17 cellular contexts compared by ENCODE assay signal in the genomic region with DNA sequence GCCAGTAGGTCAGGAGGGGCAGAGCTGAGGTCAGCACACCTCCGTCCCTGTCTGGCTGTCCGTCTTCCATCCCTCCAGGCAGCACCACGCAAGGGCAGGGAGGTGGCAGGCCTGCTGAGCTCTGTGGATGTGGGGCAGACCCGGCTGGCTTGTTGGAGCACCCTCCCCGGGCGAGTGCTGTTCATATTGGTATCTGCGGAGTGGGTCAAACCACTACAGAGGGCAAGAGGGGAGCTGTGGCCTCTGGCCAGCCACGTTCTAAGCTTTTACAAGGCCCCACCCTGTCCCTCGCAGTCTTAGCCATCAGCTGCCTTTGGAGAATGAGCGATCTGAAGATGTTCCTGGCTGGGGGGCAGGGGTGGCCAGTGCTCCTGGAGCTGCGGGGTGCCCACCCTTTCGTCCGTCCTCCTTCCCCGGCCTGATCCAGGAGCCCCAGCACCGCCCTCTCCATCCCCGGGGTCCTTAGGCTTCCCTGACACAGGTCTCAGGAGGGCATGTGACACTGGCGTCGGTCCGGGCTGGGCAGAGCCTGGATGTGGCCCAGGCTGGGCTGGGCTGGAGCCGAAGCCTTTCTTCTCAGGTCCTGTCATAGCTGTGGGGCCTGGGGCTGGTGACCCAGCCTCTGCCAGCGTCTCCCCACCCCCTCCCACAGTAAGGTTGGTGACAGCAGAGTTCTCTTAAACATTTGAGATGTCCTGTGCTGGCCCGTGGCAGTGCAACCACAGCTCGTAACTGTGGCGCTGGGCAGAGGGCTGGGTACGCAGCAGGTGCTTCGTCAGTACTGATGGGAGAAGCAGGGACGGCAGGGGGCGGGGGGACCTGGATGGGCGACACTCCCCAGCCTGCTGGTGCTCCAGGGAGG. TPM values are rescaled to one million over a fixed set of nuclear protein-coding genes. Genes with fewer than 3 reads are reported as not detected.
DNase-seq lines count a peak whose midpoint lies in the region; ATAC-seq, FAIRE-seq and TF ChIP-seq lines count a peak whose summit lies in the region.
"Had no signal": no experiment of that assay in that cellular context is flagged by ENCODE, and none has a peak within 500 bp of the region (broad histone marks: within the 10 kb centered on the region; RNA-seq: fewer than 3 reads in every experiment).

No MANE protein-coding gene starts in this region.

- no peak overlapping the region for H2AFZ ChIP-seq in HepG2 (ENCODE audit: low read length)

- WGBS in HepG2 (ENCODE audit: low lambda C conversion rate), result 93% methylated on average over 13 of the region's 29 CpGs

- no peak for TF ChIP-seq RAD21 in HepG2 (CRISPR knock-in tag; IDR thresholded peaks at IDR 0.05)

- H3K27me3 Mint-ChIP-seq in activated naive CD8-positive, alpha-beta T cell treated with anti-CD3 and anti-CD28 coated beads, Interleukin-2, amount 50 U/mL, for 24 hours, result no peaks in the 10 kb centered on the region
- no peaks in the 10 kb centered on the region for H3K27me3 Mint-ChIP-seq in activated naive CD8-positive, alpha-beta T cell treated with anti-CD3 and anti-CD28 coated beads for 36 hours
- H3K27me3 Mint-ChIP-seq in activated T-helper 2 cell treated with anti-CD3 and anti-CD28 coated beads, Interferon-gamma antibody, Interleukin-2, Interleukin-4, amounts not matched to agents 10 μg/mL and 5 μg/mL and 100 μg/mL, durations not matched to agents 14 hours and 24 hours and 36 hours (ENCODE audit: low read depth), result no peaks in the 10 kb centered on the region
- H3K27me3 Mint-ChIP-seq: activated naive CD8-positive, alpha-beta T cell treated with anti-CD3 and anti-CD28 coated beads, Interleukin-2, amount 10 ng/mL, durations not matched to agents 7 days and 5 days had no signal

- H3K4me3 ChIP-seq in HepG2 (replicated peaks in 1 of 3; ENCODE audit: insufficient read depth in 1 of 3, low read depth in 2 of 3, low read length in 3 of 3) (no peak overlapping the region), upper lobe of right lung (no peak overlapping the region), BE2C (ENCODE audit: low read depth, low read length) (no peak overlapping the region)
- H3K4me3 ChIP-seq: colonic mucosa, gastrocnemius medialis had no signal

- TF ChIP-seq EP300 in HepG2 (IDR thresholded peaks at IDR 0.05; ENCODE audit: low read depth in 2 of 2, low read length in 2 of 2), result no peak
- TF ChIP-seq EP300 in HepG2 (CRISPR knock-in tag; IDR thresholded peaks at IDR 0.05; ENCODE audit: borderline replicate concordance), result no peak

- intact Hi-C loops in activated T-helper 2 cell treated with anti-CD3 and anti-CD28 coated beads, Interferon-gamma antibody, Interleukin-2, Interleukin-4, amounts not matched to agents 10 μg/mL and 5 μg/mL and 100 μg/mL, durations not matched to agents 14 hours and 24 hours and 36 hours (cut with micrococcal nuclease), result no loop called here
- intact Hi-C loops in HepG2 (cut with micrococcal nuclease; ENCODE audit: unreplicated experiment), result no loop called here
- intact Hi-C loops in upper lobe of right lung (cut with DNase I), result no loop called here

- H3K4me1 Mint-ChIP-seq in activated naive CD8-positive, alpha-beta T cell treated with anti-CD3 and anti-CD28 coated beads, Interleukin-2, amount 50 U/mL, for 24 hours, result peaks cover 56% of the 10 kb centered on the region
- peaks cover 37% of the 10 kb centered on the region for H3K4me1 Mint-ChIP-seq in activated naive CD8-positive, alpha-beta T cell treated with anti-CD3 and anti-CD28 coated beads for 36 hours
- peaks cover 38% of the 10 kb centered on the region for H3K4me1 Mint-ChIP-seq in activated T-helper 2 cell treated with anti-CD3 and anti-CD28 coated beads, Interferon-gamma antibody, Interleukin-2, Interleukin-4, amounts not matched to agents 10 μg/mL and 5 μg/mL and 100 μg/mL, durations not matched to agents 14 hours and 24 hours and 36 hours (ENCODE audit: low read depth)

- no peak overlapping the region for H3K4me3 Mint-ChIP-seq in activated naive CD8-positive, alpha-beta T cell treated with anti-CD3 and anti-CD28 coated beads, Interleukin-2, amount 50 U/mL, for 24 hours
- no peak overlapping the region for H3K4me3 Mint-ChIP-seq in activated naive CD8-positive, alpha-beta T cell treated with anti-CD3 and anti-CD28 coated beads for 36 hours
- no peak overlapping the region for H3K4me3 Mint-ChIP-seq in activated T-helper 2 cell treated with anti-CD3 and anti-CD28 coated beads, Interferon-gamma antibody, Interleukin-2, Interleukin-4, amounts not matched to agents 10 μg/mL and 5 μg/mL and 100 μg/mL, durations not matched to agents 14 hours and 24 hours and 36 hours (ENCODE audit: low read depth)
- H3K4me3 Mint-ChIP-seq: HFFc6 had no signal

- in situ Hi-C loops in HepG2 (cut with HindIII; ENCODE audit: extremely low pct_ligation_motif_present, low pct_unique_long_range_greater_than_20kb), result no loop called here

- H4K20me1 ChIP-seq in HepG2 (ENCODE audit: insufficient read depth, low read length), result 0 out of 2 replicates have a peak, but pooled peaks cover 2% of the 10 kb centered on the region

- no peak overlapping the region for H3K4me2 ChIP-seq in HepG2 (ENCODE audit: low read depth, low read length)

- TF ChIP-seq CTCF in HepG2 (CRISPR knock-in tag; IDR thresholded peaks at IDR 0.05), result no peak
- no peak for TF ChIP-seq CTCF in upper lobe of right lung (IDR thresholded peaks at IDR 0.05)
- no peak for TF ChIP-seq CTCF in BE2C (IDR thresholded peaks at IDR 0.05; ENCODE audit: low read depth, low read length)

- no peaks in the 10 kb centered on the region for H3K4me1 ChIP-seq in HepG2 (ENCODE audit: insufficient read depth, low read length)
- H3K4me1 ChIP-seq in upper lobe of right lung, result peaks cover 38% of the 10 kb centered on the region
- H3K4me1 ChIP-seq in BE2C, result peaks cover 33% of the 10 kb centered on the region

- no peaks in the 10 kb centered on the region for H3K36me3 Mint-ChIP-seq in activated naive CD8-positive, alpha-beta T cell treated with anti-CD3 and anti-CD28 coated beads, Interleukin-2, amount 50 U/mL, for 24 hours (ENCODE audit: low read depth)
- no peaks in the 10 kb centered on the region for H3K36me3 Mint-ChIP-seq in activated naive CD8-positive, alpha-beta T cell treated with anti-CD3 and anti-CD28 coated beads for 36 hours
- peaks cover 5% of the 10 kb centered on the region for H3K36me3 Mint-ChIP-seq in activated T-helper 2 cell treated with anti-CD3 and anti-CD28 coated beads, Interferon-gamma antibody, Interleukin-2, Interleukin-4, amounts not matched to agents 10 μg/mL and 5 μg/mL and 100 μg/mL, durations not matched to agents 14 hours and 24 hours and 36 hours (ENCODE audit: low read depth)
- H3K36me3 Mint-ChIP-seq: activated naive CD8-positive, alpha-beta T cell treated with anti-CD3 and anti-CD28 coated beads, Interleukin-2, amount 10 ng/mL, durations not matched to agents 7 days and 5 days had no signal

- no peaks in the 10 kb centered on the region for H3K9me3 ChIP-seq in HepG2 (ENCODE audit: low read length)
- H3K9me3 ChIP-seq in upper lobe of right lung, result no peaks in the 10 kb centered on the region
- no peaks in the 10 kb centered on the region for H3K9me3 ChIP-seq in BE2C
- H3K9me3 ChIP-seq: colonic mucosa, gastrocnemius medialis had no signal

- BruUV-seq in HepG2 (replicated peaks; lab: Mats Ljungman, UMichigan), result no TSS peak

- ATAC-seq in activated naive CD8-positive, alpha-beta T cell treated with anti-CD3 and anti-CD28 coated beads, Interleukin-2, amount 50 U/mL, for 24 hours, result no peak
- ATAC-seq in HepG2 (no peak), upper lobe of right lung (peak; percentile 33)

- CTCF ChIA-PET in HepG2 (lab: Yijun Ruan, JAX; ENCODE audit: low intra/inter-chr PET ratio, low total read pairs), result no interaction called here

- DNase-seq in activated naive CD8-positive, alpha-beta T cell treated with anti-CD3 and anti-CD28 coated beads, Interleukin-2, amount 50 U/mL, for 24 hours, result no peak
- DNase-seq in activated naive CD8-positive, alpha-beta T cell treated with anti-CD3 and anti-CD28 coated beads for 36 hours, result no peak
- no peak for DNase-seq in activated T-helper 2 cell treated with anti-CD3 and anti-CD28 coated beads, Interferon-gamma antibody, Interleukin-2, Interleukin-4, amounts not matched to agents 10 μg/mL and 5 μg/mL and 100 μg/mL, durations not matched to agents 14 hours and 24 hours and 36 hours (ENCODE audit: low spot score)
- DNase-seq in HepG2 (ENCODE audit: low spot score) (no peak), upper lobe of right lung (peak; percentile 72), ureter (ENCODE audit: low spot score) (no peak), BE2C (no peak), NCI-H1417 treated with DMSO at 0.1 percent for 48 hours (lab: John Stamatoyannopoulos, UW) (no peak)
- DNase-seq: DMS153, gastrocnemius medialis, HFFc6, IMR-90, kidney glomerular epithelial cell, NCI-H2029, occipital lobe had no signal

- FAIRE-seq in HepG2 (lab: Jason Lieb, UNC), result no peak

- H3K79me2 ChIP-seq in HepG2 (ENCODE audit: insufficient read depth, low read length), result no peaks in the 10 kb centered on the region

- no peak overlapping the region for H3K9ac ChIP-seq in HepG2 (ENCODE audit: insufficient read depth, low read depth, low read length)

- H3K27ac Mint-ChIP-seq in activated naive CD8-positive, alpha-beta T cell treated with anti-CD3 and anti-CD28 coated beads, Interleukin-2, amount 50 U/mL, for 24 hours, result peak overlapping the region; percentile 37
- no peak overlapping the region for H3K27ac Mint-ChIP-seq in activated naive CD8-positive, alpha-beta T cell treated with anti-CD3 and anti-CD28 coated beads for 36 hours
- peak overlapping the region; percentile 22 for H3K27ac Mint-ChIP-seq in activated T-helper 2 cell treated with anti-CD3 and anti-CD28 coated beads, Interferon-gamma antibody, Interleukin-2, Interleukin-4, amounts not matched to agents 10 μg/mL and 5 μg/mL and 100 μg/mL, durations not matched to agents 14 hours and 24 hours and 36 hours
- H3K27ac Mint-ChIP-seq: HFFc6 had no signal

- H3K27me3 ChIP-seq in HepG2 (ENCODE audit: control insufficient read depth in 1 of 2, insufficient read depth in 2 of 2, low read length in 2 of 2) (no peaks in the 10 kb centered on the region), upper lobe of right lung (no peaks in the 10 kb centered on the region), BE2C (no peaks in the 10 kb centered on the region)
- H3K27me3 ChIP-seq: colonic mucosa, gastrocnemius medialis had no signal

- H3K27ac ChIP-seq in HepG2 (ENCODE audit: extremely low read length, insufficient read depth, low read length) (no peak overlapping the region), upper lobe of right lung (no peak overlapping the region)

- no peaks in the 10 kb centered on the region for H3K9me3 Mint-ChIP-seq in activated naive CD8-positive, alpha-beta T cell treated with anti-CD3 and anti-CD28 coated beads, Interleukin-2, amount 50 U/mL, for 24 hours
- no peaks in the 10 kb centered on the region for H3K9me3 Mint-ChIP-seq in activated naive CD8-positive, alpha-beta T cell treated with anti-CD3 and anti-CD28 coated beads for 36 hours
- no peaks in the 10 kb centered on the region for H3K9me3 Mint-ChIP-seq in activated T-helper 2 cell treated with anti-CD3 and anti-CD28 coated beads, Interferon-gamma antibody, Interleukin-2, Interleukin-4, amounts not matched to agents 10 μg/mL and 5 μg/mL and 100 μg/mL, durations not matched to agents 14 hours and 24 hours and 36 hours
- H3K9me3 Mint-ChIP-seq: activated naive CD8-positive, alpha-beta T cell treated with anti-CD3 and anti-CD28 coated beads, Interleukin-2, amount 10 ng/mL, durations not matched to agents 7 days and 5 days; HFFc6 had no signal

- POLR2A ChIA-PET in HepG2 (lab: Yijun Ruan, JAX), result no interaction called here

- H3K36me3 ChIP-seq in HepG2 (replicated peaks in 1 of 2; ENCODE audit: control insufficient read depth in 1 of 2, insufficient read depth in 2 of 2, low read length in 2 of 2) (no peaks in the 10 kb centered on the region), upper lobe of right lung (no peaks in the 10 kb centered on the region), BE2C (peaks cover 4% of the 10 kb centered on the region)
- H3K36me3 ChIP-seq: colonic mucosa, gastrocnemius medialis had no signal

- no peak for TF ChIP-seq POLR2A in HepG2 (IDR thresholded peaks at IDR 0.05; ENCODE audit: insufficient read depth in 1 of 2, low read depth in 2 of 2, low read length in 2 of 2)

RNA-seq across cellular contexts. Expression of gene GRAMD4, which starts 31.7 kb away (rescaled TPM):
- total RNA-seq in activated naive CD8-positive, alpha-beta T cell treated with anti-CD3 and anti-CD28 coated beads for 36 hours, result 10 to 100 TPM; 20.7 to 20.9 TPM
- 90.8 and 91.6 TPM in 2 replicates for total RNA-seq in activated T-helper 2 cell treated with anti-CD3 and anti-CD28 coated beads, Interferon-gamma antibody, Interleukin-2, Interleukin-4, amounts not matched to agents 10 μg/mL and 5 μg/mL and 100 μg/mL, durations not matched to agents 14 hours and 24 hours and 36 hours
- 12.9 and 15.7 TPM in 2 replicates for total RNA-seq in HepG2 (2016; rRNA removed; fragmentation: Illumina TruSeq; extraction: Trizol)
- 14.1 and 16.3 TPM in 2 replicates for total RNA-seq in HepG2 (2016; cell fraction: cytosol; rRNA removed; fragmentation: Illumina TruSeq; extraction: Trizol; ENCODE audit: low read depth)
- 6.4 and 16.5 TPM in 2 replicates for total RNA-seq in HepG2 (2016; cell fraction: insoluble cytoplasmic fraction; rRNA removed; fragmentation: Illumina TruSeq; extraction: Trizol)
- 12.4 and 12.8 TPM in 2 replicates for total RNA-seq in HepG2 (2016; cell fraction: membrane; rRNA removed; fragmentation: Illumina TruSeq; extraction: Trizol)
- total RNA-seq in HepG2 (2016; cell fraction: nucleus; rRNA removed; fragmentation: Illumina TruSeq; extraction: Trizol), result 23.1 and 33.6 TPM in 2 replicates
- polyA plus RNA-seq in HepG2 (2011; rRNA removed), result 15.2 and 16.8 TPM in 2 replicates
- polyA plus RNA-seq in HepG2 (2011; cell fraction: cytosol; rRNA removed), result 9.6 and 13.3 TPM in 2 replicates
- polyA plus RNA-seq in HepG2 (2011; cell fraction: nucleus; rRNA removed), result 31.6 and 32.7 TPM in 2 replicates
- polyA plus RNA-seq in HepG2 (2012), result 11.1 and 12.7 TPM in 2 replicates
- polyA plus RNA-seq in HepG2 (2016; cell fraction: cytosol; fragmentation: Illumina TruSeq; extraction: Trizol; ENCODE audit: low read depth), result 2.2 and 2.8 TPM in 2 replicates
- polyA plus RNA-seq in HepG2 (2016; cell fraction: insoluble cytoplasmic fraction; fragmentation: Illumina TruSeq; extraction: Trizol; ENCODE audit: low read depth), result 5.3 and 6.3 TPM in 2 replicates
- polyA plus RNA-seq in HepG2 (2016; cell fraction: membrane; fragmentation: Illumina TruSeq; extraction: Trizol; ENCODE audit: low read depth), result 4.4 and 6.1 TPM in 2 replicates
- polyA plus RNA-seq in HepG2 (2016; cell fraction: nucleus; fragmentation: Illumina TruSeq; extraction: Trizol; ENCODE audit: insufficient read depth, low read depth), result 20.4 and 22.4 TPM in 2 replicates
- 27.9 and 38.7 TPM in 2 replicates for polyA minus RNA-seq in HepG2 (2011; rRNA and poly(A)+ RNA removed; ENCODE audit: low replicate concordance)
- polyA minus RNA-seq in HepG2 (2011; cell fraction: cytosol; rRNA and poly(A)+ RNA removed), result 10.0 and 13.9 TPM in 2 replicates
- polyA minus RNA-seq in HepG2 (2011; cell fraction: nucleus; rRNA and poly(A)+ RNA removed), result 18.5 and 30.2 TPM in 2 replicates
- 71.4 TPM for total RNA-seq in upper lobe of right lung
- 34.9 TPM for total RNA-seq in ureter
- polyA plus RNA-seq in BE2C (2012; ENCODE audit: insufficient read depth, insufficient read length, low read depth), result 53.7 TPM

RNA-seq across cellular contexts. Expression of gene CELSR1, which starts 51.1 kb away (rescaled TPM):
- under 1 TPM; 0.04 to 0.14 TPM for total RNA-seq in activated naive CD8-positive, alpha-beta T cell treated with anti-CD3 and anti-CD28 coated beads for 36 hours
- total RNA-seq in activated T-helper 2 cell treated with anti-CD3 and anti-CD28 coated beads, Interferon-gamma antibody, Interleukin-2, Interleukin-4, amounts not matched to agents 10 μg/mL and 5 μg/mL and 100 μg/mL, durations not matched to agents 14 hours and 24 hours and 36 hours, result 0.30 and 0.41 TPM in 2 replicates
- 1.5 and 1.8 TPM in 2 replicates for total RNA-seq in HepG2 (2016; rRNA removed; fragmentation: Illumina TruSeq; extraction: Trizol)
- 0.53 and 0.71 TPM in 2 replicates for total RNA-seq in HepG2 (2016; cell fraction: cytosol; rRNA removed; fragmentation: Illumina TruSeq; extraction: Trizol; ENCODE audit: low read depth)
- 1.1 and 1.6 TPM in 2 replicates for total RNA-seq in HepG2 (2016; cell fraction: insoluble cytoplasmic fraction; rRNA removed; fragmentation: Illumina TruSeq; extraction: Trizol)
- 0.62 and 0.71 TPM in 2 replicates for total RNA-seq in HepG2 (2016; cell fraction: membrane; rRNA removed; fragmentation: Illumina TruSeq; extraction: Trizol)
- 2.1 and 2.2 TPM in 2 replicates for total RNA-seq in HepG2 (2016; cell fraction: nucleus; rRNA removed; fragmentation: Illumina TruSeq; extraction: Trizol)
- polyA plus RNA-seq in HepG2 (2011; rRNA removed), result 0.78 and 0.84 TPM in 2 replicates
- polyA plus RNA-seq in HepG2 (2011; cell fraction: cytosol; rRNA removed), result 0.49 and 0.62 TPM in 2 replicates
- 2.1 and 3.6 TPM in 2 replicates for polyA plus RNA-seq in HepG2 (2011; cell fraction: nucleus; rRNA removed)
- 0.75 and 0.95 TPM in 2 replicates for polyA plus RNA-seq in HepG2 (2012)
- polyA plus RNA-seq in HepG2 (2016; cell fraction: cytosol; fragmentation: Illumina TruSeq; extraction: Trizol; ENCODE audit: low read depth), result 0.17 and 0.26 TPM in 2 replicates
- polyA plus RNA-seq in HepG2 (2016; cell fraction: insoluble cytoplasmic fraction; fragmentation: Illumina TruSeq; extraction: Trizol; ENCODE audit: low read depth), result 0.76 and 1.3 TPM in 2 replicates
- 0.38 and 0.70 TPM in 2 replicates for polyA plus RNA-seq in HepG2 (2016; cell fraction: membrane; fragmentation: Illumina TruSeq; extraction: Trizol; ENCODE audit: low read depth)
- 4.1 and 5.1 TPM in 2 replicates for polyA plus RNA-seq in HepG2 (2016; cell fraction: nucleus; fragmentation: Illumina TruSeq; extraction: Trizol; ENCODE audit: insufficient read depth, low read depth)
- 4.5 and 19.4 TPM in 2 replicates for polyA minus RNA-seq in HepG2 (2011; rRNA and poly(A)+ RNA removed; ENCODE audit: low replicate concordance)
- polyA minus RNA-seq in HepG2 (2011; cell fraction: cytosol; rRNA and poly(A)+ RNA removed), result 0.30 and 1.1 TPM in 2 replicates
- 2.0 and 3.5 TPM in 2 replicates for polyA minus RNA-seq in HepG2 (2011; cell fraction: nucleus; rRNA and poly(A)+ RNA removed)
- 53.5 TPM for total RNA-seq in upper lobe of right lung
- 44.0 TPM for total RNA-seq in ureter
- 0.29 TPM for polyA plus RNA-seq in BE2C (2012; ENCODE audit: insufficient read depth, insufficient read length, low read depth)

Comparison
In these comparisons a context has a peak if more than half of its experiments do, and no peak if none do; other contexts are left out.
1. RNA of gene CELSR1, which starts 51.1 kb away (total RNA-seq): 53.5 TPM in upper lobe of right lung (single experiment) and 44.0 TPM in ureter (single experiment); 0.53 to 2.2 TPM in HepG2, 0.30 to 0.41 TPM in activated T-helper 2 cell treated with anti-CD3 and anti-CD28 coated beads, Interferon-gamma antibody, Interleukin-2, Interleukin-4, amounts not matched to agents 10 μg/mL and 5 μg/mL and 100 μg/mL, durations not matched to agents 14 hours and 24 hours and 36 hours and 0.04 to 0.14 TPM in activated naive CD8-positive, alpha-beta T cell treated with anti-CD3 and anti-CD28 coated beads for 36 hours; every median in the first group is over 10 times any median in the second.